In genomic region chr3:87375231-87375682, GRCh38 we compare ENCODE assay signal across 16 cellular contexts.
DNase-seq lines count a peak whose midpoint lies in the region; ATAC-seq and TF ChIP-seq lines count a peak whose summit lies in the region.
"Had no signal": no experiment of that assay in that cellular context is flagged by ENCODE, and none has a peak within 500 bp of the region (broad histone marks: within the 10 kb centered on the region; RNA-seq: fewer than 3 reads in every experiment).

No MANE protein-coding gene starts in this region.

- no peak for TF ChIP-seq EP300 in ovary (IDR thresholded peaks at IDR 0.05)

- no peak overlapping the region for H3K4me3 Mint-ChIP-seq in chondrocyte (ENCODE audit: unreplicated experiment)
- no peak overlapping the region for H3K4me3 Mint-ChIP-seq in stimulated activated naive B cell treated with anti-CD40 and anti-IgM and Interleukin-4, amounts not matched to agents 10 μg/mL and 1 μg/mL and 100 μg/mL, for 72 hours
- H3K4me3 Mint-ChIP-seq: B cell; CD8-positive, alpha-beta T cell; GM23338 had no signal

- H3K27ac Mint-ChIP-seq in chondrocyte (ENCODE audit: unreplicated experiment) = no peak overlapping the region
- H3K27ac Mint-ChIP-seq in stimulated activated naive B cell treated with anti-CD40 and anti-IgM and Interleukin-4, amounts not matched to agents 10 μg/mL and 1 μg/mL and 100 μg/mL, for 72 hours = no peak overlapping the region
- H3K27ac Mint-ChIP-seq: B cell; CD8-positive, alpha-beta T cell; GM23338 had no signal

- intact Hi-C loops in Right ventricle myocardium superior (cut with DNase I) = no loop called here
- intact Hi-C loops in cardiac septum (cut with DNase I) = no loop called here
- intact Hi-C loops in spleen (cut with DNase I; ENCODE audit: low total_unique reads) = no loop called here
- intact Hi-C loops in aorta (cut with DNase I) = no loop called here
- intact Hi-C loops in ovary (cut with DNase I) = no loop called here

- peaks cover 3% of the 10 kb centered on the region for H3K9me3 Mint-ChIP-seq in chondrocyte (ENCODE audit: low read depth)
- H3K9me3 Mint-ChIP-seq in stimulated activated naive B cell treated with anti-CD40 and anti-IgM and Interleukin-4, amounts not matched to agents 10 μg/mL and 1 μg/mL and 100 μg/mL, for 72 hours = no peaks in the 10 kb centered on the region
- H3K9me3 Mint-ChIP-seq: CD8-positive, alpha-beta T cell had no signal

- peaks cover 14% of the 10 kb centered on the region for H3K27me3 Mint-ChIP-seq in chondrocyte (ENCODE audit: low read depth)
- H3K27me3 Mint-ChIP-seq in stimulated activated naive B cell treated with anti-CD40 and anti-IgM and Interleukin-4, amounts not matched to agents 10 μg/mL and 1 μg/mL and 100 μg/mL, for 72 hours = peaks cover 0 to 4% of the 10 kb centered on the region in 2 donors

- peaks cover 0 to 9% (median 3%) of the 10 kb centered on the region in 8 donors for H3K9me3 ChIP-seq in spleen
- H3K9me3 ChIP-seq in aorta (ENCODE audit: control insufficient read depth, low read length) = peaks cover 1% of the 10 kb centered on the region
- no peaks in the 10 kb centered on the region for H3K9me3 ChIP-seq in ovary

- peaks cover 2% of the 10 kb centered on the region for H3K36me3 Mint-ChIP-seq in chondrocyte (ENCODE audit: low read depth)
- H3K36me3 Mint-ChIP-seq in stimulated activated naive B cell treated with anti-CD40 and anti-IgM and Interleukin-4, amounts not matched to agents 10 μg/mL and 1 μg/mL and 100 μg/mL, for 72 hours = no peaks in the 10 kb centered on the region
- H3K36me3 Mint-ChIP-seq: CD8-positive, alpha-beta T cell had no signal

- H3K4me1 Mint-ChIP-seq in chondrocyte (ENCODE audit: low read depth) = no peaks in the 10 kb centered on the region
- no peaks in the 10 kb centered on the region for H3K4me1 Mint-ChIP-seq in stimulated activated naive B cell treated with anti-CD40 and anti-IgM and Interleukin-4, amounts not matched to agents 10 μg/mL and 1 μg/mL and 100 μg/mL, for 72 hours
- H3K4me1 Mint-ChIP-seq: B cell had no signal

- DNase-seq in Right ventricle myocardium superior (peak; percentile 27), cardiac septum (ENCODE audit: low spot score) (no peak), chondrocyte (ENCODE audit: low spot score) (peak; percentile 88), spleen (peak; percentile 69), aorta (peak in 1 of 2 donors; percentile 52), ovary (no peak)
- DNase-seq in stimulated activated naive B cell treated with anti-CD40 and anti-IgM and Interleukin-4, amounts not matched to agents 10 μg/mL and 1 μg/mL and 100 μg/mL, for 72 hours = no peak
- DNase-seq: Calu3; CD8-positive, alpha-beta T cell; DMS79 treated with DMSO at 0.1 percent for 48 hours; GF-D8; HCEC 1CT had no signal

- no peak overlapping the region for H3K27ac ChIP-seq in spleen
- H3K27ac ChIP-seq in aorta (ENCODE audit: low read depth in 1 of 2, low read length in 2 of 2) = no peak overlapping the region
- no peak overlapping the region for H3K27ac ChIP-seq in ovary
- H3K27ac ChIP-seq: BLaER1 treated with 17β-estradiol and CSF1 and Interleukin-3, amounts not matched to agents 10 nM and 100 nM; HL-60 had no signal

- H3K27me3 ChIP-seq in spleen (replicated peaks in 1 of 7) = no peaks in the 10 kb centered on the region
- no peaks in the 10 kb centered on the region for H3K27me3 ChIP-seq in aorta (ENCODE audit: control insufficient read depth in 1 of 2, insufficient read depth in 2 of 2, low read length in 1 of 2)
- H3K27me3 ChIP-seq in ovary = no peaks in the 10 kb centered on the region
- H3K27me3 ChIP-seq: BLaER1 treated with 17β-estradiol and CSF1 and Interleukin-3, amounts not matched to agents 10 nM and 100 nM had no signal

- no peak overlapping the region for H3K4me3 ChIP-seq in spleen
- no peak overlapping the region for H3K4me3 ChIP-seq in aorta (ENCODE audit: low read length in 2 of 2)
- no peak overlapping the region for H3K4me3 ChIP-seq in ovary
- H3K4me3 ChIP-seq: BLaER1 treated with 17β-estradiol and CSF1 and Interleukin-3, amounts not matched to agents 10 nM and 100 nM; GM23338 had no signal

- no peaks in the 10 kb centered on the region for H3K4me1 ChIP-seq in spleen
- no peaks in the 10 kb centered on the region for H3K4me1 ChIP-seq in aorta (ENCODE audit: control insufficient read depth in 1 of 2, insufficient read depth in 2 of 2, low read length in 2 of 2)
- no peaks in the 10 kb centered on the region for H3K4me1 ChIP-seq in ovary (ENCODE audit: insufficient read depth)
- H3K4me1 ChIP-seq: BLaER1 treated with 17β-estradiol and CSF1 and Interleukin-3, amounts not matched to agents 10 nM and 100 nM had no signal

- no peak for ATAC-seq in Right ventricle myocardium superior (ENCODE audit: poor library complexity)
- ATAC-seq in aorta (ENCODE audit: low FRiP score) = peak; percentile 41
- no peak for ATAC-seq in stimulated activated naive B cell treated with anti-CD40 and anti-IgM and Interleukin-4, amounts not matched to agents 10 μg/mL and 1 μg/mL and 100 μg/mL, for 72 hours (replicated peaks)
- ATAC-seq: CD8-positive, alpha-beta T cell; GM23338 had no signal

- WGBS in spleen, 5 donors = 94 to 100% (median 96%) methylated on average over 4 to 30 of the region's 30 CpGs
- 96 to 99% methylated on average over 24 to 30 of the region's 30 CpGs for WGBS in aorta, 2 donors
- WGBS in ovary, 3 donors = 96 to 97% (median 97%) methylated on average over 29 to 30 of the region's 30 CpGs

- H3K36me3 ChIP-seq in spleen (no peaks in the 10 kb centered on the region), aorta (ENCODE audit: control insufficient read depth in 1 of 2, insufficient read depth in 2 of 2, low read length in 1 of 2) (no peaks in the 10 kb centered on the region), ovary (no peaks in the 10 kb centered on the region)
- H3K36me3 ChIP-seq: BLaER1 treated with 17β-estradiol and CSF1 and Interleukin-3, amounts not matched to agents 10 nM and 100 nM had no signal

- no peak for TF ChIP-seq CTCF in chondrocyte (IDR thresholded peaks at IDR 0.05)
- no peak for TF ChIP-seq CTCF in spleen (IDR thresholded peaks at IDR 0.05 in 8 of 11, conservative IDR thresholded peaks at IDR 0.05 in 3 of 11)
- no peak for TF ChIP-seq CTCF in ovary (IDR thresholded peaks at IDR 0.05)

- no peak for TF ChIP-seq POLR2A in spleen (IDR thresholded peaks at IDR 0.05)
- TF ChIP-seq POLR2A in ovary (IDR thresholded peaks at IDR 0.05) = no peak

Comparison
In these comparisons a context has a peak if more than half of its experiments do, and no peak if none do; other contexts are left out.
1. DNase-seq: peak in Right ventricle myocardium superior (single experiment), chondrocyte (single experiment) and spleen (single experiment); none in cardiac septum (single experiment), ovary (0 of 5) and stimulated activated naive B cell treated with anti-CD40 and anti-IgM and Interleukin-4, amounts not matched to agents 10 μg/mL and 1 μg/mL and 100 μg/mL, for 72 hours (single experiment).